ENCODE assay signal across 1 cellular context in genomic region chr2:173076557-173077345, GRCh38.
TF ChIP-seq lines count a peak whose summit lies in the region.

No MANE protein-coding gene starts in this region.

TF ChIP-seq in HepG2, 621 proteins besides CTCF, POLR2A, EP300 and RAD21 (continued from another document and continues in another):
- TF ChIP-seq ZNF407 (CRISPR knock-in tag; IDR thresholded peaks at IDR 0.05; ENCODE audit: not compliant biosample characterization) = peak; percentile 44
- 0 out of 2 replicates have a peak, but pooled peaks have one; percentile 14 for TF ChIP-seq ZNF552 (CRISPR knock-in tag; IDR thresholded peaks at IDR 0.05; ENCODE audit: borderline replicate concordance)
- peak; percentile 1; the same call in 1 of the 2 replicates for TF ChIP-seq TAF1 (CRISPR knock-in tag; IDR thresholded peaks at IDR 0.05)
- TF ChIP-seq, protein P1, sequence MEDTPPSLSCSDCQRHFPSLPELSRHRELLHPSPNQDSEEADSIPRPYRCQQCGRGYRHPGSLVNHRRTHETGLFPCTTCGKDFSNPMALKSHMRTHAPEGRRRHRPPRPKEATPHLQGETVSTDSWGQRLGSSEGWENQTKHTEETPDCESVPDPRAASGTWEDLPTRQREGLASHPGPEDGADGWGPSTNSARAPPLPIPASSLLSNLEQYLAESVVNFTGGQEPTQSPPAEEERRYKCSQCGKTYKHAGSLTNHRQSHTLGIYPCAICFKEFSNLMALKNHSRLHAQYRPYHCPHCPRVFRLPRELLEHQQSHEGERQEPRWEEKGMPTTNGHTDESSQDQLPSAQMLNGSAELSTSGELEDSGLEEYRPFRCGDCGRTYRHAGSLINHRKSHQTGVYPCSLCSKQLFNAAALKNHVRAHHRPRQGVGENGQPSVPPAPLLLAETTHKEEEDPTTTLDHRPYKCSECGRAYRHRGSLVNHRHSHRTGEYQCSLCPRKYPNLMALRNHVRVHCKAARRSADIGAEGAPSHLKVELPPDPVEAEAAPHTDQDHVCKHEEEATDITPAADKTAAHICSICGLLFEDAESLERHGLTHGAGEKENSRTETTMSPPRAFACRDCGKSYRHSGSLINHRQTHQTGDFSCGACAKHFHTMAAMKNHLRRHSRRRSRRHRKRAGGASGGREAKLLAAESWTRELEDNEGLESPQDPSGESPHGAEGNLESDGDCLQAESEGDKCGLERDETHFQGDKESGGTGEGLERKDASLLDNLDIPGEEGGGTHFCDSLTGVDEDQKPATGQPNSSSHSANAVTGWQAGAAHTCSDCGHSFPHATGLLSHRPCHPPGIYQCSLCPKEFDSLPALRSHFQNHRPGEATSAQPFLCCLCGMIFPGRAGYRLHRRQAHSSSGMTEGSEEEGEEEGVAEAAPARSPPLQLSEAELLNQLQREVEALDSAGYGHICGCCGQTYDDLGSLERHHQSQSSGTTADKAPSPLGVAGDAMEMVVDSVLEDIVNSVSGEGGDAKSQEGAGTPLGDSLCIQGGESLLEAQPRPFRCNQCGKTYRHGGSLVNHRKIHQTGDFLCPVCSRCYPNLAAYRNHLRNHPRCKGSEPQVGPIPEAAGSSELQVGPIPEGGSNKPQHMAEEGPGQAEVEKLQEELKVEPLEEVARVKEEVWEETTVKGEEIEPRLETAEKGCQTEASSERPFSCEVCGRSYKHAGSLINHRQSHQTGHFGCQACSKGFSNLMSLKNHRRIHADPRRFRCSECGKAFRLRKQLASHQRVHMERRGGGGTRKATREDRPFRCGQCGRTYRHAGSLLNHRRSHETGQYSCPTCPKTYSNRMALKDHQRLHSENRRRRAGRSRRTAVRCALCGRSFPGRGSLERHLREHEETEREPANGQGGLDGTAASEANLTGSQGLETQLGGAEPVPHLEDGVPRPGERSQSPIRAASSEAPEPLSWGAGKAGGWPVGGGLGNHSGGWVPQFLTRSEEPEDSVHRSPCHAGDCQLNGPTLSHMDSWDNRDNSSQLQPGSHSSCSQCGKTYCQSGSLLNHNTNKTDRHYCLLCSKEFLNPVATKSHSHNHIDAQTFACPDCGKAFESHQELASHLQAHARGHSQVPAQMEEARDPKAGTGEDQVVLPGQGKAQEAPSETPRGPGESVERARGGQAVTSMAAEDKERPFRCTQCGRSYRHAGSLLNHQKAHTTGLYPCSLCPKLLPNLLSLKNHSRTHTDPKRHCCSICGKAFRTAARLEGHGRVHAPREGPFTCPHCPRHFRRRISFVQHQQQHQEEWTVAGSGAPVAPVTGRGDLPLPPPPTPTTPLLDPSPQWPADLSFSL (CRISPR knock-in tag; IDR thresholded peaks at IDR 0.05) = no peak
- peak; percentile 27; the same call in 1 of the 2 replicates for TF ChIP-seq THAP7 (CRISPR knock-in tag; IDR thresholded peaks at IDR 0.05)
- no peak for TF ChIP-seq HNF1A (IDR thresholded peaks at IDR 0.05; ENCODE audit: low read depth)
- no peak for TF ChIP-seq HNF1A (CRISPR knock-in tag; IDR thresholded peaks at IDR 0.05; ENCODE audit: borderline replicate concordance)
- 0 out of 2 replicates have a peak, but pooled peaks have one; percentile 11 for TF ChIP-seq THAP11 (CRISPR knock-in tag; IDR thresholded peaks at IDR 0.05)
- no peak for TF ChIP-seq SALL1 (CRISPR knock-in tag; IDR thresholded peaks at IDR 0.05)
- TF ChIP-seq ARHGAP35 (CRISPR knock-in tag; IDR thresholded peaks at IDR 0.05; ENCODE audit: borderline replicate concordance) = peak; percentile 29; the same call in 1 of the 2 replicates
- TF ChIP-seq ZNF501 (CRISPR knock-in tag; IDR thresholded peaks at IDR 0.05) = peak; percentile 67; the same call in 1 of the 2 replicates
- TF ChIP-seq ESRRA (CRISPR knock-in tag; IDR thresholded peaks at IDR 0.05; ENCODE audit: low read depth) = 0 out of 2 replicates have a peak, but pooled peaks have one; percentile 3
- 0 out of 2 replicates have a peak, but pooled peaks have one; percentile 38 for TF ChIP-seq ZNF225 (CRISPR knock-in tag; IDR thresholded peaks at IDR 0.05)
- TF ChIP-seq, protein P2, sequence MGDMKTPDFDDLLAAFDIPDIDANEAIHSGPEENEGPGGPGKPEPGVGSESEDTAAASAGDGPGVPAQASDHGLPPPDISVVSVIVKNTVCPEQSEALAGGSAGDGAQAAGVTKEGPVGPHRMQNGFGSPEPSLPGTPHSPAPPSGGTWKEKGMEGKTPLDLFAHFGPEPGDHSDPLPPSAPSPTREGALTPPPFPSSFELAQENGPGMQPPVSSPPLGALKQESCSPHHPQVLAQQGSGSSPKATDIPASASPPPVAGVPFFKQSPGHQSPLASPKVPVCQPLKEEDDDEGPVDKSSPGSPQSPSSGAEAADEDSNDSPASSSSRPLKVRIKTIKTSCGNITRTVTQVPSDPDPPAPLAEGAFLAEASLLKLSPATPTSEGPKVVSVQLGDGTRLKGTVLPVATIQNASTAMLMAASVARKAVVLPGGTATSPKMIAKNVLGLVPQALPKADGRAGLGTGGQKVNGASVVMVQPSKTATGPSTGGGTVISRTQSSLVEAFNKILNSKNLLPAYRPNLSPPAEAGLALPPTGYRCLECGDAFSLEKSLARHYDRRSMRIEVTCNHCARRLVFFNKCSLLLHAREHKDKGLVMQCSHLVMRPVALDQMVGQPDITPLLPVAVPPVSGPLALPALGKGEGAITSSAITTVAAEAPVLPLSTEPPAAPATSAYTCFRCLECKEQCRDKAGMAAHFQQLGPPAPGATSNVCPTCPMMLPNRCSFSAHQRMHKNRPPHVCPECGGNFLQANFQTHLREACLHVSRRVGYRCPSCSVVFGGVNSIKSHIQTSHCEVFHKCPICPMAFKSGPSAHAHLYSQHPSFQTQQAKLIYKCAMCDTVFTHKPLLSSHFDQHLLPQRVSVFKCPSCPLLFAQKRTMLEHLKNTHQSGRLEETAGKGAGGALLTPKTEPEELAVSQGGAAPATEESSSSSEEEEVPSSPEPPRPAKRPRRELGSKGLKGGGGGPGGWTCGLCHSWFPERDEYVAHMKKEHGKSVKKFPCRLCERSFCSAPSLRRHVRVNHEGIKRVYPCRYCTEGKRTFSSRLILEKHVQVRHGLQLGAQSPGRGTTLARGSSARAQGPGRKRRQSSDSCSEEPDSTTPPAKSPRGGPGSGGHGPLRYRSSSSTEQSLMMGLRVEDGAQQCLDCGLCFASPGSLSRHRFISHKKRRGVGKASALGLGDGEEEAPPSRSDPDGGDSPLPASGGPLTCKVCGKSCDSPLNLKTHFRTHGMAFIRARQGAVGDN (CRISPR knock-in tag; IDR thresholded peaks at IDR 0.05) = peak; percentile 41
- TF ChIP-seq FOXO4 (CRISPR knock-in tag; conservative IDR thresholded peaks at IDR 0.05) = peak; percentile 90; the same call in 1 of the 2 replicates
- TF ChIP-seq TOPORS (CRISPR knock-in tag; IDR thresholded peaks at IDR 0.05) = no peak
- TF ChIP-seq ZFP36L2 (CRISPR knock-in tag; IDR thresholded peaks at IDR 0.05) = no peak
- TF ChIP-seq, protein P3, sequence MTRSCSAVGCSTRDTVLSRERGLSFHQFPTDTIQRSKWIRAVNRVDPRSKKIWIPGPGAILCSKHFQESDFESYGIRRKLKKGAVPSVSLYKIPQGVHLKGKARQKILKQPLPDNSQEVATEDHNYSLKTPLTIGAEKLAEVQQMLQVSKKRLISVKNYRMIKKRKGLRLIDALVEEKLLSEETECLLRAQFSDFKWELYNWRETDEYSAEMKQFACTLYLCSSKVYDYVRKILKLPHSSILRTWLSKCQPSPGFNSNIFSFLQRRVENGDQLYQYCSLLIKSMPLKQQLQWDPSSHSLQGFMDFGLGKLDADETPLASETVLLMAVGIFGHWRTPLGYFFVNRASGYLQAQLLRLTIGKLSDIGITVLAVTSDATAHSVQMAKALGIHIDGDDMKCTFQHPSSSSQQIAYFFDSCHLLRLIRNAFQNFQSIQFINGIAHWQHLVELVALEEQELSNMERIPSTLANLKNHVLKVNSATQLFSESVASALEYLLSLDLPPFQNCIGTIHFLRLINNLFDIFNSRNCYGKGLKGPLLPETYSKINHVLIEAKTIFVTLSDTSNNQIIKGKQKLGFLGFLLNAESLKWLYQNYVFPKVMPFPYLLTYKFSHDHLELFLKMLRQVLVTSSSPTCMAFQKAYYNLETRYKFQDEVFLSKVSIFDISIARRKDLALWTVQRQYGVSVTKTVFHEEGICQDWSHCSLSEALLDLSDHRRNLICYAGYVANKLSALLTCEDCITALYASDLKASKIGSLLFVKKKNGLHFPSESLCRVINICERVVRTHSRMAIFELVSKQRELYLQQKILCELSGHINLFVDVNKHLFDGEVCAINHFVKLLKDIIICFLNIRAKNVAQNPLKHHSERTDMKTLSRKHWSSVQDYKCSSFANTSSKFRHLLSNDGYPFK (CRISPR knock-in tag; IDR thresholded peaks at IDR 0.05; ENCODE audit: borderline replicate concordance) = 0 out of 2 replicates have a peak, but pooled peaks have one; percentile 41
